In the genomic region with DNA sequence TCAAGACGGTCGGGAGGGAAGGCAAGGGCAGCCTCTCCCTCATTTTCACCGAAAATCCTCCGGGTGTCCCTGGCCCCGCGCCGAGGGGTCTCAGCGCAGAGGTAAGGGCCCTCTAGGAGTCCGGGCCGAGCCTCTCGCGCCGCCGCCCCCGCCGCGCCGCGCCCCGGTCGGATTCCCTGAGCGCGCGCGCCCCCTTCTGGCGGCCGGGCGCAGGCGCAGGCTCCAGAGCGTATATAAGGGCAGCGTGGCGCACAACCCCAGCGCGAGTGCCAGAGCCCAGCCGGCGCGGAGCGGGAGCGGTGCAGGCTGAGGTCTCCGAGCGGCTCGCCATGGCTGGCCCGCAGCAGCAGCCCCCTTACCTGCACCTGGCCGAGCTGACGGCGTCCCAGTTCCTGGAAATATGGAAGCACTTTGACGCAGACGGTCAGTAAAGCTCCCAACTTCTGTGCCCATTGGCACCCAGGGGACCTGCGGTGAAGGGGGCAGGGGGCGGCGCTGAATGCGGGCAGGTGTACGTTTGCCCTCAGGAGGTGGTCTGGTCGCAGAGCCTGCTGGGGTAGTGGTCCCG, we compare ENCODE assay signal across 1 cellular context.
A peak's percentile ranks its signal among the peaks of the same experiment; 100 is the strongest.
TF ChIP-seq lines count a peak whose summit lies in the region.

A gene with protein sequence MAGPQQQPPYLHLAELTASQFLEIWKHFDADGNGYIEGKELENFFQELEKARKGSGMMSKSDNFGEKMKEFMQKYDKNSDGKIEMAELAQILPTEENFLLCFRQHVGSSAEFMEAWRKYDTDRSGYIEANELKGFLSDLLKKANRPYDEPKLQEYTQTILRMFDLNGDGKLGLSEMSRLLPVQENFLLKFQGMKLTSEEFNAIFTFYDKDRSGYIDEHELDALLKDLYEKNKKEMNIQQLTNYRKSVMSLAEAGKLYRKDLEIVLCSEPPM (plus strand): TSS at position 260 of the 568 bp plus-strand sequence. CDS start 70 bp downstream, at position 330.

TF ChIP-seq in WTC11, 78 proteins besides CTCF, POLR2A, EP300 and RAD21 (continued from another document):
- TF ChIP-seq, protein P1, sequence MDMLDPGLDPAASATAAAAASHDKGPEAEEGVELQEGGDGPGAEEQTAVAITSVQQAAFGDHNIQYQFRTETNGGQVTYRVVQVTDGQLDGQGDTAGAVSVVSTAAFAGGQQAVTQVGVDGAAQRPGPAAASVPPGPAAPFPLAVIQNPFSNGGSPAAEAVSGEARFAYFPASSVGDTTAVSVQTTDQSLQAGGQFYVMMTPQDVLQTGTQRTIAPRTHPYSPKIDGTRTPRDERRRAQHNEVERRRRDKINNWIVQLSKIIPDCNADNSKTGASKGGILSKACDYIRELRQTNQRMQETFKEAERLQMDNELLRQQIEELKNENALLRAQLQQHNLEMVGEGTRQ (CRISPR knock-in tag; IDR thresholded peaks at IDR 0.05), result no peak
- TF ChIP-seq TP53 (CRISPR knock-in tag; IDR thresholded peaks at IDR 0.05) (no peak), IRF2 (CRISPR knock-in tag; IDR thresholded peaks at IDR 0.05; ENCODE audit: borderline replicate concordance, low read depth) (no peak), ESRRA (CRISPR knock-in tag; IDR thresholded peaks at IDR 0.05; ENCODE audit: borderline replicate concordance) (no peak), SP1 (CRISPR knock-in tag; conservative IDR thresholded peaks at IDR 0.05) (peak; percentile 31; the same call in 1 of the 2 replicates), ZNF416 (CRISPR knock-in tag; IDR thresholded peaks at IDR 0.05) (no peak), OVOL2 (CRISPR knock-in tag; IDR thresholded peaks at IDR 0.05; ENCODE audit: borderline replicate concordance) (no peak), ZBTB21 (CRISPR knock-in tag; IDR thresholded peaks at IDR 0.05; ENCODE audit: borderline replicate concordance) (no peak), NFYB (CRISPR knock-in tag; conservative IDR thresholded peaks at IDR 0.05; ENCODE audit: low read depth) (no peak), JAZF1 (CRISPR knock-in tag; IDR thresholded peaks at IDR 0.05) (no peak), FOXP1 (CRISPR knock-in tag; IDR thresholded peaks at IDR 0.05; ENCODE audit: borderline replicate concordance) (no peak), FOXK1 (CRISPR knock-in tag; IDR thresholded peaks at IDR 0.05) (0 out of 2 replicates have a peak, but pooled peaks have one; percentile 29), ETV6 (CRISPR knock-in tag; IDR thresholded peaks at IDR 0.05) (0 out of 2 replicates have a peak, but pooled peaks have one; percentile 61), NR1H2 (CRISPR knock-in tag; IDR thresholded peaks at IDR 0.05) (no peak), SMAD3 (CRISPR knock-in tag; IDR thresholded peaks at IDR 0.05; ENCODE audit: borderline replicate concordance) (no peak), NFATC4 (CRISPR knock-in tag; IDR thresholded peaks at IDR 0.05) (no peak), CREB1 (CRISPR knock-in tag; IDR thresholded peaks at IDR 0.05) (no peak)
- TF ChIP-seq, protein P2, sequence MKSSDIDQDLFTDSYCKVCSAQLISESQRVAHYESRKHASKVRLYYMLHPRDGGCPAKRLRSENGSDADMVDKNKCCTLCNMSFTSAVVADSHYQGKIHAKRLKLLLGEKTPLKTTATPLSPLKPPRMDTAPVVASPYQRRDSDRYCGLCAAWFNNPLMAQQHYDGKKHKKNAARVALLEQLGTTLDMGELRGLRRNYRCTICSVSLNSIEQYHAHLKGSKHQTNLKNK (CRISPR knock-in tag; IDR thresholded peaks at IDR 0.05), result no peak
- TF ChIP-seq, protein P3, sequence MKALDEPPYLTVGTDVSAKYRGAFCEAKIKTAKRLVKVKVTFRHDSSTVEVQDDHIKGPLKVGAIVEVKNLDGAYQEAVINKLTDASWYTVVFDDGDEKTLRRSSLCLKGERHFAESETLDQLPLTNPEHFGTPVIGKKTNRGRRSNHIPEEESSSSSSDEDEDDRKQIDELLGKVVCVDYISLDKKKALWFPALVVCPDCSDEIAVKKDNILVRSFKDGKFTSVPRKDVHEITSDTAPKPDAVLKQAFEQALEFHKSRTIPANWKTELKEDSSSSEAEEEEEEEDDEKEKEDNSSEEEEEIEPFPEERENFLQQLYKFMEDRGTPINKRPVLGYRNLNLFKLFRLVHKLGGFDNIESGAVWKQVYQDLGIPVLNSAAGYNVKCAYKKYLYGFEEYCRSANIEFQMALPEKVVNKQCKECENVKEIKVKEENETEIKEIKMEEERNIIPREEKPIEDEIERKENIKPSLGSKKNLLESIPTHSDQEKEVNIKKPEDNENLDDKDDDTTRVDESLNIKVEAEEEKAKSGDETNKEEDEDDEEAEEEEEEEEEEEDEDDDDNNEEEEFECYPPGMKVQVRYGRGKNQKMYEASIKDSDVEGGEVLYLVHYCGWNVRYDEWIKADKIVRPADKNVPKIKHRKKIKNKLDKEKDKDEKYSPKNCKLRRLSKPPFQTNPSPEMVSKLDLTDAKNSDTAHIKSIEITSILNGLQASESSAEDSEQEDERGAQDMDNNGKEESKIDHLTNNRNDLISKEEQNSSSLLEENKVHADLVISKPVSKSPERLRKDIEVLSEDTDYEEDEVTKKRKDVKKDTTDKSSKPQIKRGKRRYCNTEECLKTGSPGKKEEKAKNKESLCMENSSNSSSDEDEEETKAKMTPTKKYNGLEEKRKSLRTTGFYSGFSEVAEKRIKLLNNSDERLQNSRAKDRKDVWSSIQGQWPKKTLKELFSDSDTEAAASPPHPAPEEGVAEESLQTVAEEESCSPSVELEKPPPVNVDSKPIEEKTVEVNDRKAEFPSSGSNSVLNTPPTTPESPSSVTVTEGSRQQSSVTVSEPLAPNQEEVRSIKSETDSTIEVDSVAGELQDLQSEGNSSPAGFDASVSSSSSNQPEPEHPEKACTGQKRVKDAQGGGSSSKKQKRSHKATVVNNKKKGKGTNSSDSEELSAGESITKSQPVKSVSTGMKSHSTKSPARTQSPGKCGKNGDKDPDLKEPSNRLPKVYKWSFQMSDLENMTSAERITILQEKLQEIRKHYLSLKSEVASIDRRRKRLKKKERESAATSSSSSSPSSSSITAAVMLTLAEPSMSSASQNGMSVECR (CRISPR knock-in tag; IDR thresholded peaks at IDR 0.05; ENCODE audit: borderline replicate concordance), result no peak
- TF ChIP-seq, protein P4, sequence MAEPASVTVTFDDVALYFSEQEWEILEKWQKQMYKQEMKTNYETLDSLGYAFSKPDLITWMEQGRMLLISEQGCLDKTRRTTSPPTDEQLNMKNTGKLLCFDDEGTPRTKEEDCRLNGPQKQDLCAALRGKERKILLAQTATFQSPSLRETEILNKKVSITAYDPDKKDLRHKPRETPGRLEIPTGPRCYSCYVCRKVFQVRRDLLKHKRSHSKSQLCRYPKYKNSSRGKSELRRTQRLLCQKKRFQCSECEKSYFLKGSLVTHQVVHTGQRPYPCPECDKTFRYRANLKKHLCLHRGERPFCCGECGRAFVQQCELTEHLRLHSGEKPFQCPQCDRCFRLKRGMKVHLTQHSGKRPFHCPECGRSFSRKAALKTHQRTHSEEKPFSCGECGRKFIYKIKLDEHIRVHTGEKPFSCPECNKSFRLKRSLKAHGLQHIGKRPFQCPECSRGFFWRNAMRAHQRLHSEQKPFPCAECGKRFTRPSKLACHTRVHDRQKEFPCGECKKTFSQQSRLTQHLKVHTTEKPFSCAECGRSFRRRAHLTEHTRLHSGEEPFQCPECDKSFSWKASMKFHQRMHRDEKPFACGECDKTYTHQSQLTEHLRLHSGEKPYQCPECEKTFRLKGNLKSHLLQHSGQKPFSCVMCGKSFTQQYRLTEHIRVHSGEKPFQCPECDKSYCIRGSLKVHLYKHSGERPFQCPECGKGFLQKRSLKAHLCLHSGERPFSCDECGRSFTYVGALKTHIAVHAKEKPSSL (CRISPR knock-in tag; conservative IDR thresholded peaks at IDR 0.05), result no peak
- TF ChIP-seq, protein P5, sequence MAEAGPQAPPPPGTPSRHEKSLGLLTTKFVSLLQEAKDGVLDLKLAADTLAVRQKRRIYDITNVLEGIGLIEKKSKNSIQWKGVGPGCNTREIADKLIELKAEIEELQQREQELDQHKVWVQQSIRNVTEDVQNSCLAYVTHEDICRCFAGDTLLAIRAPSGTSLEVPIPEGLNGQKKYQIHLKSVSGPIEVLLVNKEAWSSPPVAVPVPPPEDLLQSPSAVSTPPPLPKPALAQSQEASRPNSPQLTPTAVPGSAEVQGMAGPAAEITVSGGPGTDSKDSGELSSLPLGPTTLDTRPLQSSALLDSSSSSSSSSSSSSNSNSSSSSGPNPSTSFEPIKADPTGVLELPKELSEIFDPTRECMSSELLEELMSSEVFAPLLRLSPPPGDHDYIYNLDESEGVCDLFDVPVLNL (CRISPR knock-in tag; IDR thresholded peaks at IDR 0.05; ENCODE audit: borderline replicate concordance, low read depth), result no peak
- TF ChIP-seq, protein P6, sequence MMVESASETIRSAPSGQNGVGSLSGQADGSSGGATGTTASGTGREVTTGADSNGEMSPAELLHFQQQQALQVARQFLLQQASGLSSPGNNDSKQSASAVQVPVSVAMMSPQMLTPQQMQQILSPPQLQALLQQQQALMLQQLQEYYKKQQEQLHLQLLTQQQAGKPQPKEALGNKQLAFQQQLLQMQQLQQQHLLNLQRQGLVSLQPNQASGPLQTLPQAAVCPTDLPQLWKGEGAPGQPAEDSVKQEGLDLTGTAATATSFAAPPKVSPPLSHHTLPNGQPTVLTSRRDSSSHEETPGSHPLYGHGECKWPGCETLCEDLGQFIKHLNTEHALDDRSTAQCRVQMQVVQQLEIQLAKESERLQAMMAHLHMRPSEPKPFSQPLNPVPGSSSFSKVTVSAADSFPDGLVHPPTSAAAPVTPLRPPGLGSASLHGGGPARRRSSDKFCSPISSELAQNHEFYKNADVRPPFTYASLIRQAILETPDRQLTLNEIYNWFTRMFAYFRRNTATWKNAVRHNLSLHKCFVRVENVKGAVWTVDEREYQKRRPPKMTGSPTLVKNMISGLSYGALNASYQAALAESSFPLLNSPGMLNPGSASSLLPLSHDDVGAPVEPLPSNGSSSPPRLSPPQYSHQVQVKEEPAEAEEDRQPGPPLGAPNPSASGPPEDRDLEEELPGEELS (CRISPR knock-in tag; IDR thresholded peaks at IDR 0.05), result no peak
- TF ChIP-seq, protein P7, sequence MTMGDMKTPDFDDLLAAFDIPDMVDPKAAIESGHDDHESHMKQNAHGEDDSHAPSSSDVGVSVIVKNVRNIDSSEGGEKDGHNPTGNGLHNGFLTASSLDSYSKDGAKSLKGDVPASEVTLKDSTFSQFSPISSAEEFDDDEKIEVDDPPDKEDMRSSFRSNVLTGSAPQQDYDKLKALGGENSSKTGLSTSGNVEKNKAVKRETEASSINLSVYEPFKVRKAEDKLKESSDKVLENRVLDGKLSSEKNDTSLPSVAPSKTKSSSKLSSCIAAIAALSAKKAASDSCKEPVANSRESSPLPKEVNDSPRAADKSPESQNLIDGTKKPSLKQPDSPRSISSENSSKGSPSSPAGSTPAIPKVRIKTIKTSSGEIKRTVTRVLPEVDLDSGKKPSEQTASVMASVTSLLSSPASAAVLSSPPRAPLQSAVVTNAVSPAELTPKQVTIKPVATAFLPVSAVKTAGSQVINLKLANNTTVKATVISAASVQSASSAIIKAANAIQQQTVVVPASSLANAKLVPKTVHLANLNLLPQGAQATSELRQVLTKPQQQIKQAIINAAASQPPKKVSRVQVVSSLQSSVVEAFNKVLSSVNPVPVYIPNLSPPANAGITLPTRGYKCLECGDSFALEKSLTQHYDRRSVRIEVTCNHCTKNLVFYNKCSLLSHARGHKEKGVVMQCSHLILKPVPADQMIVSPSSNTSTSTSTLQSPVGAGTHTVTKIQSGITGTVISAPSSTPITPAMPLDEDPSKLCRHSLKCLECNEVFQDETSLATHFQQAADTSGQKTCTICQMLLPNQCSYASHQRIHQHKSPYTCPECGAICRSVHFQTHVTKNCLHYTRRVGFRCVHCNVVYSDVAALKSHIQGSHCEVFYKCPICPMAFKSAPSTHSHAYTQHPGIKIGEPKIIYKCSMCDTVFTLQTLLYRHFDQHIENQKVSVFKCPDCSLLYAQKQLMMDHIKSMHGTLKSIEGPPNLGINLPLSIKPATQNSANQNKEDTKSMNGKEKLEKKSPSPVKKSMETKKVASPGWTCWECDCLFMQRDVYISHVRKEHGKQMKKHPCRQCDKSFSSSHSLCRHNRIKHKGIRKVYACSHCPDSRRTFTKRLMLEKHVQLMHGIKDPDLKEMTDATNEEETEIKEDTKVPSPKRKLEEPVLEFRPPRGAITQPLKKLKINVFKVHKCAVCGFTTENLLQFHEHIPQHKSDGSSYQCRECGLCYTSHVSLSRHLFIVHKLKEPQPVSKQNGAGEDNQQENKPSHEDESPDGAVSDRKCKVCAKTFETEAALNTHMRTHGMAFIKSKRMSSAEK (CRISPR knock-in tag; IDR thresholded peaks at IDR 0.05; ENCODE audit: borderline replicate concordance), result no peak
